In genomic region chr17:50036455-50037320, GRCh38 we compare ENCODE assay signal across 14 cellular contexts. TPM values are rescaled to one million over a fixed set of nuclear protein-coding genes. Genes with fewer than 3 reads are reported as not detected.
DNase-seq lines count a peak whose midpoint lies in the region; ATAC-seq, FAIRE-seq and TF ChIP-seq lines count a peak whose summit lies in the region.
"Had no signal": no experiment of that assay in that cellular context is flagged by ENCODE, and none has a peak within 500 bp of the region (broad histone marks: within the 10 kb centered on the region; RNA-seq: fewer than 3 reads in every experiment).

No MANE protein-coding gene starts in this region.

- no peak for TF ChIP-seq CTCF in A549 (IDR thresholded peaks at IDR 0.05)
- TF ChIP-seq CTCF in endodermal cell (conservative IDR thresholded peaks at IDR 0.05): no peak
- no peak for TF ChIP-seq CTCF in osteocyte (IDR thresholded peaks at IDR 0.05)

- H3K36me3 Mint-ChIP-seq in endodermal cell (ENCODE audit: low read depth): no peaks in the 10 kb centered on the region
- H3K36me3 Mint-ChIP-seq in osteocyte (ENCODE audit: unreplicated experiment): no peaks in the 10 kb centered on the region
- H3K36me3 Mint-ChIP-seq: activated naive CD8-positive, alpha-beta T cell; type B pancreatic cell had no signal

- ATAC-seq in A549 (peak in 1 of 2 experiments; percentile 3; a peak in 3 of 6 replicates), GM19324 (IDR thresholded peaks at IDR 0.05; ENCODE audit: low FRiP score, unreplicated experiment) (no peak), HG03139 (IDR thresholded peaks at IDR 0.05; ENCODE audit: unreplicated experiment) (no peak), HG03196 (IDR thresholded peaks at IDR 0.05; ENCODE audit: unreplicated experiment) (no peak)

- H3K27me3 ChIP-seq in endodermal cell (ENCODE audit: control insufficient read depth, insufficient read depth, low read length, poor library complexity, severe bottlenecking): no peaks in the 10 kb centered on the region
- H3K27me3 ChIP-seq: SJCRH30 had no signal

- no peaks in the 10 kb centered on the region for H3K36me3 ChIP-seq in endodermal cell (ENCODE audit: control insufficient read depth, insufficient read depth, low read length)
- H3K36me3 ChIP-seq: SJCRH30 had no signal

- peak overlapping the region; percentile 11 for H3K27ac Mint-ChIP-seq in endodermal cell
- H3K27ac Mint-ChIP-seq in osteocyte (ENCODE audit: unreplicated experiment): peak overlapping the region; percentile 64
- H3K27ac Mint-ChIP-seq: activated naive CD8-positive, alpha-beta T cell; type B pancreatic cell had no signal

- no peak for TF ChIP-seq EP300 in A549 (IDR thresholded peaks at IDR 0.05)

- H3K9ac ChIP-seq in endodermal cell (ENCODE audit: extremely low read depth, low read length, poor library complexity, severe bottlenecking): no peak overlapping the region

- H3K9me3 ChIP-seq in A549 (no peaks in the 10 kb centered on the region), endodermal cell (ENCODE audit: control insufficient read depth, low read length) (no peaks in the 10 kb centered on the region)
- H3K9me3 ChIP-seq: SJCRH30 had no signal

- no peak for DNase-seq in A549 (ENCODE audit: low read depth in 1 of 2, low spot score in 1 of 2)
- DNase-seq in NCI-H2029 treated with DMSO at 0.1 percent for 48 hours (lab: John Stamatoyannopoulos, UW): peak; percentile 41
- DNase-seq in endodermal cell: no peak
- DNase-seq in osteocyte (ENCODE audit: extremely low spot score, unreplicated experiment): no peak
- no peak for DNase-seq in stimulated activated CD4-positive, alpha-beta T cell treated with anti-CD3 and anti-CD28 coated beads, Interleukin-4, amount 100 ng/mL, for 24 hours
- DNase-seq: SJCRH30 had no signal

- H3K27ac ChIP-seq in A549 (peak overlapping the region; percentile 82 to 88), endodermal cell (ENCODE audit: low read depth, low read length) (no peak overlapping the region)
- H3K27ac ChIP-seq: SJCRH30 had no signal

- FAIRE-seq in A549 (lab: Jason Lieb, UNC): no peak
- FAIRE-seq: GM19239, H1 had no signal

- H3K27me3 Mint-ChIP-seq in endodermal cell (ENCODE audit: insufficient read depth) (peaks cover 5% of the 10 kb centered on the region), osteocyte (ENCODE audit: unreplicated experiment) (no peaks in the 10 kb centered on the region)

- no peak for TF ChIP-seq POLR2A in A549 (IDR thresholded peaks at IDR 0.05; ENCODE audit: low read length)

- H3K4me1 ChIP-seq in A549 (peaks cover 43% of the 10 kb centered on the region), endodermal cell (ENCODE audit: control insufficient read depth, insufficient read depth, low read length) (peaks cover 16% of the 10 kb centered on the region)
- H3K4me1 ChIP-seq: SJCRH30 had no signal

- H3K4me3 ChIP-seq in A549: no peak overlapping the region
- H3K4me3 ChIP-seq in endodermal cell (ENCODE audit: low read length): no peak overlapping the region
- H3K4me3 ChIP-seq: SJCRH30 had no signal

- H3K4me2 ChIP-seq in A549: peak overlapping the region; percentile 67

- 68% methylated on average over 10 of the region's 12 CpGs for WGBS in A549 (ENCODE audit: missing lambda C conversion rate)
- WGBS in endodermal cell (ENCODE audit: insufficient coverage in 1 of 2, insufficient read length in 1 of 2), 2 experiments: 64 to 75% methylated on average over 6 to 12 of the region's 12 CpGs

- H3K9me3 Mint-ChIP-seq in endodermal cell (no peaks in the 10 kb centered on the region), osteocyte (ENCODE audit: unreplicated experiment) (no peaks in the 10 kb centered on the region)
- H3K9me3 Mint-ChIP-seq: type B pancreatic cell had no signal

- CTCF ChIA-PET in A549 (lab: Yijun Ruan, JAX): interaction anchor here (0.7 to 7.0 kb wide), 5 partner anchors 9 to 57 kb away, joined by 4 to 92 read pairs (median 22); partner anchors contain the start of gene ITGA3

- POLR2A ChIA-PET in A549 (lab: Yijun Ruan, JAX): interaction anchor here (1.3 to 3.0 kb wide), 2 partner anchors 9 to 20 kb away, joined by 3 to 13 read pairs; partner anchors contain the start of gene ITGA3

- H3K4me1 Mint-ChIP-seq in endodermal cell: peaks cover 32% of the 10 kb centered on the region
- peaks cover 48% of the 10 kb centered on the region for H3K4me1 Mint-ChIP-seq in osteocyte (ENCODE audit: unreplicated experiment)

- H3K4me3 Mint-ChIP-seq in endodermal cell (peak overlapping the region; percentile 12), osteocyte (ENCODE audit: unreplicated experiment) (no peak overlapping the region)
- H3K4me3 Mint-ChIP-seq: activated naive CD8-positive, alpha-beta T cell; type B pancreatic cell had no signal

- TF ChIP-seq RAD21 in A549 (conservative IDR thresholded peaks at IDR 0.05 in 1 of 2, IDR thresholded peaks at IDR 0.05 in 1 of 2): no peak

TF ChIP-seq in A549, 52 proteins besides CTCF, POLR2A, EP300 and RAD21:
- TF ChIP-seq CHD2 (IDR thresholded peaks at IDR 0.05; ENCODE audit: low read length, partially characterized antibody) (no peak), ZSCAN20 (CRISPR knock-in tag; IDR thresholded peaks at IDR 0.05) (no peak)
- TF ChIP-seq, protein P1, sequence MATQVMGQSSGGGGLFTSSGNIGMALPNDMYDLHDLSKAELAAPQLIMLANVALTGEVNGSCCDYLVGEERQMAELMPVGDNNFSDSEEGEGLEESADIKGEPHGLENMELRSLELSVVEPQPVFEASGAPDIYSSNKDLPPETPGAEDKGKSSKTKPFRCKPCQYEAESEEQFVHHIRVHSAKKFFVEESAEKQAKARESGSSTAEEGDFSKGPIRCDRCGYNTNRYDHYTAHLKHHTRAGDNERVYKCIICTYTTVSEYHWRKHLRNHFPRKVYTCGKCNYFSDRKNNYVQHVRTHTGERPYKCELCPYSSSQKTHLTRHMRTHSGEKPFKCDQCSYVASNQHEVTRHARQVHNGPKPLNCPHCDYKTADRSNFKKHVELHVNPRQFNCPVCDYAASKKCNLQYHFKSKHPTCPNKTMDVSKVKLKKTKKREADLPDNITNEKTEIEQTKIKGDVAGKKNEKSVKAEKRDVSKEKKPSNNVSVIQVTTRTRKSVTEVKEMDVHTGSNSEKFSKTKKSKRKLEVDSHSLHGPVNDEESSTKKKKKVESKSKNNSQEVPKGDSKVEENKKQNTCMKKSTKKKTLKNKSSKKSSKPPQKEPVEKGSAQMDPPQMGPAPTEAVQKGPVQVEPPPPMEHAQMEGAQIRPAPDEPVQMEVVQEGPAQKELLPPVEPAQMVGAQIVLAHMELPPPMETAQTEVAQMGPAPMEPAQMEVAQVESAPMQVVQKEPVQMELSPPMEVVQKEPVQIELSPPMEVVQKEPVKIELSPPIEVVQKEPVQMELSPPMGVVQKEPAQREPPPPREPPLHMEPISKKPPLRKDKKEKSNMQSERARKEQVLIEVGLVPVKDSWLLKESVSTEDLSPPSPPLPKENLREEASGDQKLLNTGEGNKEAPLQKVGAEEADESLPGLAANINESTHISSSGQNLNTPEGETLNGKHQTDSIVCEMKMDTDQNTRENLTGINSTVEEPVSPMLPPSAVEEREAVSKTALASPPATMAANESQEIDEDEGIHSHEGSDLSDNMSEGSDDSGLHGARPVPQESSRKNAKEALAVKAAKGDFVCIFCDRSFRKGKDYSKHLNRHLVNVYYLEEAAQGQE (IDR thresholded peaks at IDR 0.05): no peak

RNA-seq across cellular contexts. Expression of gene ITGA3, which starts 19.2 kb away (rescaled TPM):
- polyA plus RNA-seq in A549 (2011; rRNA removed): 141 and 181 TPM in 2 replicates
- 182 and 240 TPM in 2 replicates for polyA plus RNA-seq in A549 (2012; cell fraction: cytosol; rRNA removed)
- 975 and 1,352 TPM in 2 replicates for polyA plus RNA-seq in A549 (2012; cell fraction: nucleus; rRNA removed)
- polyA plus RNA-seq in A549 (2017; fragmentation: RNase III; extraction: RNeasy Plus Mini Kit Qiagen cat#74134 plus additional on column Dnase treatment): 248 to 268 TPM (median 256 TPM) in 3 replicates
- 337 and 368 TPM in 2 replicates for polyA minus RNA-seq in A549 (2011; rRNA and poly(A)+ RNA removed)
- 10 to 100 TPM; 16.6 to 21.7 TPM for total RNA-seq in endodermal cell
- polyA plus RNA-seq in endodermal cell (2013, experiment 1 of 2): 12.1 TPM
- polyA plus RNA-seq in endodermal cell (2013, experiment 2 of 2): 14.6 TPM
- 201 and 221 TPM in 2 replicates for total RNA-seq in osteocyte

RNA-seq across cellular contexts. Expression of gene DLX3, which starts 41.7 kb away (rescaled TPM):
- polyA plus RNA-seq in A549 (2011; rRNA removed): 0.04 TPM in 1 of 2 replicates, not detected in the other
- polyA plus RNA-seq in A549 (2012; cell fraction: cytosol; rRNA removed): 0.08 and 0.12 TPM in 2 replicates
- 0.04 and 0.13 TPM in 2 replicates for polyA plus RNA-seq in A549 (2012; cell fraction: nucleus; rRNA removed)
- 0.04 to 0.24 TPM (median 0.17 TPM) in 3 replicates for polyA plus RNA-seq in A549 (2017; fragmentation: RNase III; extraction: RNeasy Plus Mini Kit Qiagen cat#74134 plus additional on column Dnase treatment)
- not detected in 2 replicates for polyA minus RNA-seq in A549 (2011; rRNA and poly(A)+ RNA removed)
- 1 to 10 TPM in 1 of 2 donors, under 1 TPM in 1; 0.58 to 1.4 TPM for total RNA-seq in endodermal cell
- 1.2 TPM for polyA plus RNA-seq in endodermal cell (2013, experiment 1 of 2)
- 1.5 TPM for polyA plus RNA-seq in endodermal cell (2013, experiment 2 of 2)
- total RNA-seq in osteocyte: not detected in 2 replicates
- total RNA-seq: fibroblast of lung, SJCRH30 had no signal
- polyA plus RNA-seq: fibroblast of lung had no signal

RNA-seq across cellular contexts. Expression of gene PDK2, which starts 58.5 kb away (rescaled TPM):
- polyA plus RNA-seq in A549 (2011; rRNA removed): 28.5 and 34.4 TPM in 2 replicates
- 59.2 and 79.0 TPM in 2 replicates for polyA plus RNA-seq in A549 (2012; cell fraction: cytosol; rRNA removed)
- 67.5 and 95.4 TPM in 2 replicates for polyA plus RNA-seq in A549 (2012; cell fraction: nucleus; rRNA removed)
- 14.1 to 19.8 TPM (median 15.2 TPM) in 3 replicates for polyA plus RNA-seq in A549 (2017; fragmentation: RNase III; extraction: RNeasy Plus Mini Kit Qiagen cat#74134 plus additional on column Dnase treatment)
- polyA minus RNA-seq in A549 (2011; rRNA and poly(A)+ RNA removed): 65.2 and 71.3 TPM in 2 replicates
- 10 to 100 TPM; 23.0 to 24.2 TPM for total RNA-seq in endodermal cell
- 24.0 TPM for polyA plus RNA-seq in endodermal cell (2013, experiment 1 of 2)
- polyA plus RNA-seq in endodermal cell (2013, experiment 2 of 2): 20.7 TPM
- total RNA-seq in osteocyte: 66.2 and 67.0 TPM in 2 replicates
